8 cellular contexts compared by ENCODE assay signal in genomic region chr1:40709100-40709801, GRCh38. TPM values are rescaled to one million over a fixed set of nuclear protein-coding genes. Genes with fewer than 3 reads are reported as not detected.
A peak's percentile ranks its signal among the peaks of the same experiment; 100 is the strongest.
DNase-seq lines count a peak whose midpoint lies in the region; ATAC-seq and TF ChIP-seq lines count a peak whose summit lies in the region.

No MANE protein-coding gene starts in this region.

- peak; percentile 73 for DNase-seq in Daoy (ENCODE audit: low read depth)
- DNase-seq in SHP77 (lab: John Stamatoyannopoulos, UW): peak; percentile 96 to 97
- DNase-seq in activated naive CD4-positive, alpha-beta T cell (lab: John Stamatoyannopoulos, UW): peak in 3 of 4 experiments; percentile 3 to 47 (median 46)
- DNase-seq in foreskin keratinocyte: peak; percentile 96 to 97
- peak; percentile 62 for DNase-seq in neural crest cell (ENCODE audit: low read depth, low spot score)
- peak; percentile 84 for DNase-seq in stomach

- H3K9me3 Mint-ChIP-seq in neural crest cell: no peaks in the 10 kb centered on the region

- peak overlapping the region; percentile 96 for H3K27ac Mint-ChIP-seq in neural crest cell (ENCODE audit: unreplicated experiment)

- H3K36me3 ChIP-seq in KOPT-K1 (ENCODE audit: insufficient read depth, low read length) (peaks cover 16% of the 10 kb centered on the region), stomach (no peaks in the 10 kb centered on the region)

- WGBS in stomach, 5 donors: 1 to 5% (median 2%) methylated on average over 10 of the region's 10 CpGs

- intact Hi-C loops in stomach (cut with DNase I; ENCODE audit: low total_unique reads): no loop called here

- no peak for TF ChIP-seq EP300 in stomach (IDR thresholded peaks at IDR 0.05)

- peak overlapping the region; percentile 95 for H3K4me3 Mint-ChIP-seq in neural crest cell

- H3K27me3 ChIP-seq in foreskin keratinocyte (no peaks in the 10 kb centered on the region), stomach (no peaks in the 10 kb centered on the region)

- H3K36me3 Mint-ChIP-seq in neural crest cell (ENCODE audit: low read depth): no peaks in the 10 kb centered on the region

- no peak for TF ChIP-seq CTCF in foreskin keratinocyte (conservative IDR thresholded peaks at IDR 0.05)
- TF ChIP-seq CTCF in neural crest cell (conservative IDR thresholded peaks at IDR 0.05): no peak
- TF ChIP-seq CTCF in stomach (IDR thresholded peaks at IDR 0.05): no peak

- ATAC-seq in GM21825 (IDR thresholded peaks at IDR 0.05; ENCODE audit: unreplicated experiment): peak; percentile 70
- peak; percentile 86 for ATAC-seq in foreskin keratinocyte

- H3K27ac ChIP-seq in KOPT-K1 (ENCODE audit: low read depth, low read length, poor library complexity, severe bottlenecking) (peak overlapping the region; percentile 63), foreskin keratinocyte (peak overlapping the region; percentile 59), stomach (peak overlapping the region; percentile 80 to 86 (median 82))

- peaks cover 39% of the 10 kb centered on the region for H3K4me1 Mint-ChIP-seq in neural crest cell

- no peaks in the 10 kb centered on the region for H3K9me3 ChIP-seq in KOPT-K1 (ENCODE audit: insufficient read depth, low read length, poor library complexity, severe bottlenecking)
- H3K9me3 ChIP-seq in stomach: no peaks in the 10 kb centered on the region

- H3K4me1 ChIP-seq in foreskin keratinocyte: peaks cover 30% of the 10 kb centered on the region
- peaks cover 40 to 73% (median 61%) of the 10 kb centered on the region in 4 donors for H3K4me1 ChIP-seq in stomach

- H3K27me3 Mint-ChIP-seq in neural crest cell (ENCODE audit: low read depth): no peaks in the 10 kb centered on the region

- H3K4me3 ChIP-seq in stomach: peak overlapping the region; percentile 48 to 55 (median 53)

- TF ChIP-seq POLR2A in stomach (IDR thresholded peaks at IDR 0.05): peak in 2 of 4 donors; percentile 36 to 78

RNA-seq across cellular contexts. Expression of gene NFYC, which starts 17.7 kb away (rescaled TPM):
- 20.4 and 24.2 TPM in 2 replicates for total RNA-seq in Daoy (2014; rRNA removed; shearing (Covaris generic))
- 26.2 and 29.3 TPM in 2 replicates for total RNA-seq in foreskin keratinocyte
- polyA plus RNA-seq in foreskin keratinocyte: 31.2 and 33.2 TPM in 2 replicates
- total RNA-seq in neural crest cell: 67.2 and 73.1 TPM in 2 replicates
- 10 to 100 TPM; 23.3 to 76.4 (median 53.8) TPM for total RNA-seq in stomach
- 10 to 100 TPM; 33.6 to 46.6 (median 35.2) TPM for polyA plus RNA-seq in stomach

RNA-seq across cellular contexts. Expression of gene RIMS3, which starts 43.8 kb away (rescaled TPM):
- total RNA-seq in Daoy (2014; rRNA removed; shearing (Covaris generic)): 0.74 and 0.97 TPM in 2 replicates
- total RNA-seq in foreskin keratinocyte (1.4 TPM in 2 replicates), neural crest cell (22.4 and 22.9 TPM in 2 replicates), stomach (1 to 10 TPM in 4 of 5 donors, under 1 TPM in 1; 0.45 to 4.7 (median 3.9) TPM)
- polyA plus RNA-seq in foreskin keratinocyte (0.51 and 0.67 TPM in 2 replicates), stomach (1 to 10 TPM in 2 of 3 donors, under 1 TPM in 1; 0.63 to 2.2 (median 1.2) TPM)

Comparison
In these comparisons a context has a peak if more than half of its experiments do, and no peak if none do; other contexts are left out.
1. Peak in every context shown above with its lines: DNase-seq, ATAC-seq, H3K4me3 ChIP-seq and H3K27ac ChIP-seq.
2. DNase-seq: peak in every context shown above with its lines; median percentile 96 in SHP77; 96 in foreskin keratinocyte; 84 in stomach; 73 in Daoy; 62 in neural crest cell; 46 in activated naive CD4-positive, alpha-beta T cell.